In genomic region chr18:75209129-75209951, GRCh38 we compare ENCODE assay signal across 8 cellular contexts. TPM values are rescaled to one million over a fixed set of nuclear protein-coding genes. Genes with fewer than 3 reads are reported as not detected.
A peak's percentile ranks its signal among the peaks of the same experiment; 100 is the strongest.
DNase-seq lines count a peak whose midpoint lies in the region; ATAC-seq and TF ChIP-seq lines count a peak whose summit lies in the region.

Gene PTGR3, minus strand, starts transcription at chr18:75209139. Its CDS starts 81 bp downstream, at chr18:75209058.

- DNase-seq in AG20443 (ENCODE audit: low spot score) = peak; percentile 88
- DNase-seq in NCI-H524 (lab: John Stamatoyannopoulos, UW) = peak; percentile 80 to 88
- peak; percentile 91 for DNase-seq in activated CD4-positive, alpha-beta T cell treated with anti-CD3 and anti-CD28 coated beads for 36 hours
- DNase-seq in chondrocyte (ENCODE audit: low spot score) = no peak
- DNase-seq in kidney epithelial cell (ENCODE audit: low read depth) = no peak
- DNase-seq in stimulated activated CD4-positive, alpha-beta T cell treated with anti-CD3 and anti-CD28 coated beads, Interleukin-15, amount 100 ng/mL, for 48 hours (ENCODE audit: low read depth in 2 of 2) = peak; percentile 72 to 73

- ATAC-seq in HG03342 (IDR thresholded peaks at IDR 0.05; ENCODE audit: unreplicated experiment) = peak; percentile 50
- peak; percentile 56 for ATAC-seq in activated CD4-positive, alpha-beta T cell treated with anti-CD3 and anti-CD28 coated beads for 36 hours

- peak within 1 kb of the TSS; percentile 100 for H3K4me3 Mint-ChIP-seq in activated CD4-positive, alpha-beta T cell treated with anti-CD3 and anti-CD28 coated beads for 36 hours
- H3K4me3 Mint-ChIP-seq in chondrocyte (ENCODE audit: unreplicated experiment) = peak within 1 kb of the TSS; percentile 98

- POLR2A ChIA-PET in activated CD4-positive, alpha-beta T cell treated with anti-CD3 and anti-CD28 coated beads for 36 hours (lab: Charles Lee) = interaction anchor here (1.6 to 2.2 kb wide), 2 partner anchors 52 to 611 kb away, joined by 5 to 6 read pairs; partner anchors contain the start of gene ZNF407

- TF ChIP-seq CTCF in chondrocyte (IDR thresholded peaks at IDR 0.05) = no peak
- TF ChIP-seq CTCF in kidney epithelial cell (IDR thresholded peaks at IDR 0.05; ENCODE audit: insufficient read depth, low read length, poor library complexity, severe bottlenecking) = no peak

- H3K36me3 ChIP-seq in kidney epithelial cell (ENCODE audit: control insufficient read depth, insufficient read depth, low read length) = no peaks in the 10 kb centered on the region

- intact Hi-C loops in activated CD4-positive, alpha-beta T cell treated with anti-CD3 and anti-CD28 coated beads for 36 hours (cut with DNase I, micrococcal nuclease) = loop anchor here (1.0 to 10.0 kb wide), 10 partner anchors 215 to 1853 kb away; partner anchors contain the start of genes ZNF407 (in 2 of the 2) and CNDP2 (in 1 of the 2)

- CTCF ChIA-PET in activated CD4-positive, alpha-beta T cell treated with anti-CD3 and anti-CD28 coated beads for 36 hours (lab: Charles Lee) = no interaction called here

- peaks cover 11% of the 10 kb centered on the region for H3K27me3 Mint-ChIP-seq in activated CD4-positive, alpha-beta T cell treated with anti-CD3 and anti-CD28 coated beads for 36 hours
- H3K27me3 Mint-ChIP-seq in chondrocyte (ENCODE audit: low read depth) = peaks cover 22% of the 10 kb centered on the region

- peaks cover 54% of the 10 kb centered on the region for H3K4me1 Mint-ChIP-seq in activated CD4-positive, alpha-beta T cell treated with anti-CD3 and anti-CD28 coated beads for 36 hours
- H3K4me1 Mint-ChIP-seq in chondrocyte (ENCODE audit: low read depth) = peaks cover 57% of the 10 kb centered on the region

- peak within 1 kb of the TSS; percentile 86 for H3K4me3 ChIP-seq in kidney epithelial cell (ENCODE audit: low read depth, low read length)

- peaks cover 16% of the 10 kb centered on the region for H3K36me3 Mint-ChIP-seq in activated CD4-positive, alpha-beta T cell treated with anti-CD3 and anti-CD28 coated beads for 36 hours (ENCODE audit: low read depth)
- no peaks in the 10 kb centered on the region for H3K36me3 Mint-ChIP-seq in chondrocyte (ENCODE audit: low read depth)

- H3K27me3 ChIP-seq in kidney epithelial cell (ENCODE audit: control insufficient read depth, insufficient read depth, low read length) = peaks cover 17% of the 10 kb centered on the region

- peak; percentile 72 for TF ChIP-seq POLR2A in GM19099 (IDR thresholded peaks at IDR 0.05; ENCODE audit: extremely low read depth, insufficient read length, low read depth)

- no peaks in the 10 kb centered on the region for H3K9me3 Mint-ChIP-seq in activated CD4-positive, alpha-beta T cell treated with anti-CD3 and anti-CD28 coated beads for 36 hours (ENCODE audit: low read depth)
- H3K9me3 Mint-ChIP-seq in chondrocyte (ENCODE audit: low read depth) = no peaks in the 10 kb centered on the region

- peak within 1 kb of the TSS; percentile 97 for H3K27ac Mint-ChIP-seq in activated CD4-positive, alpha-beta T cell treated with anti-CD3 and anti-CD28 coated beads for 36 hours
- H3K27ac Mint-ChIP-seq in chondrocyte (ENCODE audit: unreplicated experiment) = peak within 1 kb of the TSS; percentile 87

RNA-seq across cellular contexts. Expression of gene PTGR3, which starts in this region (rescaled TPM):
- 10 to 100 TPM; 14.4 to 23.3 TPM for total RNA-seq in activated CD4-positive, alpha-beta T cell treated with anti-CD3 and anti-CD28 coated beads for 36 hours
- total RNA-seq in chondrocyte (8.9 to 10.4 TPM (median 10.3 TPM) in 3 replicates), kidney epithelial cell (6.6 and 11.8 TPM in 2 replicates)

Comparison
In these comparisons a context has a peak if more than half of its experiments do, and no peak if none do; other contexts are left out.
1. DNase-seq: peak in AG20443 (single experiment), NCI-H524 (2 of 2), activated CD4-positive, alpha-beta T cell treated with anti-CD3 and anti-CD28 coated beads for 36 hours (single experiment) and stimulated activated CD4-positive, alpha-beta T cell treated with anti-CD3 and anti-CD28 coated beads, Interleukin-15, amount 100 ng/mL, for 48 hours (2 of 2); none in chondrocyte (single experiment) and kidney epithelial cell (single experiment).